ENCODE assay signal across 8 cellular contexts in genomic region chr9:98808411-98808815, GRCh38. TPM values are rescaled to one million over a fixed set of nuclear protein-coding genes. Genes with fewer than 3 reads are reported as not detected.
DNase-seq lines count a peak whose midpoint lies in the region; ATAC-seq and TF ChIP-seq lines count a peak whose summit lies in the region.

No MANE protein-coding gene starts in this region.

- WGBS in H9 (ENCODE audit: extremely low coverage, insufficient read length, low lambda C conversion rate) = no CpG with 5 or more reads among the region's 17 CpGs
- WGBS in prostate gland = 38% methylated on average over 17 of the region's 17 CpGs

- H3K18ac ChIP-seq in H9 (ENCODE audit: insufficient read length, low read depth, low read length) = no peak overlapping the region

- H2AFZ ChIP-seq in H9 (ENCODE audit: low read length) = no peak overlapping the region
- peak overlapping the region; percentile 64 for H2AFZ ChIP-seq in OCI-LY3 (ENCODE audit: low read depth, low read length)

- no peak overlapping the region for H4K91ac ChIP-seq in H9 (ENCODE audit: insufficient read length, low read depth, low read length)

- H3K4me1 ChIP-seq in H9 (ENCODE audit: insufficient read depth, low read length) = no peaks in the 10 kb centered on the region
- peaks cover 30% of the 10 kb centered on the region for H3K4me1 ChIP-seq in OCI-LY3 (ENCODE audit: low read length)
- H3K4me1 ChIP-seq in prostate gland (replicated peaks) = peaks cover 7% of the 10 kb centered on the region

- no peak overlapping the region for H3K27ac Mint-ChIP-seq in H9

- H2BK15ac ChIP-seq in H9 (ENCODE audit: low read depth, low read length) = no peak overlapping the region

- H3K23me2 ChIP-seq in H9 (ENCODE audit: insufficient read length, low read depth, low read length, poor library complexity, severe bottlenecking) = peaks cover 8% of the 10 kb centered on the region

- H3K79me1 ChIP-seq in H9 (ENCODE audit: insufficient read depth, low read depth, low read length, poor library complexity, severe bottlenecking) = no peaks in the 10 kb centered on the region

- H3K4ac ChIP-seq in H9 (ENCODE audit: low read depth, low read length) = no peak overlapping the region

- no peak overlapping the region for H2BK5ac ChIP-seq in H9 (ENCODE audit: insufficient read length, low read length)

- H3K27ac ChIP-seq in H9 (ENCODE audit: insufficient read length, low read depth, low read length) = no peak overlapping the region
- H3K27ac ChIP-seq in OCI-LY3 (ENCODE audit: low read length) = no peak overlapping the region
- H3K27ac ChIP-seq in prostate gland = no peak overlapping the region

- H3K79me2 ChIP-seq in H9 (ENCODE audit: insufficient read depth, low read length) (no peaks in the 10 kb centered on the region), OCI-LY3 (ENCODE audit: low read length) (no peaks in the 10 kb centered on the region)

- H3K9me3 ChIP-seq in H9 (ENCODE audit: control insufficient read depth, low read depth, low read length) (no peaks in the 10 kb centered on the region), OCI-LY3 (ENCODE audit: insufficient read depth, low read length) (no peaks in the 10 kb centered on the region), prostate gland (no peaks in the 10 kb centered on the region)

- no peaks in the 10 kb centered on the region for H4K20me1 ChIP-seq in H9 (ENCODE audit: control insufficient read depth, insufficient read depth, insufficient read length)
- no peaks in the 10 kb centered on the region for H4K20me1 ChIP-seq in OCI-LY3 (ENCODE audit: insufficient read depth, low read length)

- H3K14ac ChIP-seq in H9 (ENCODE audit: insufficient read depth, low read length) = no peak overlapping the region

- TF ChIP-seq CTCF in H9 (conservative IDR thresholded peaks at IDR 0.05) (no peak), OCI-LY3 (IDR thresholded peaks at IDR 0.05; ENCODE audit: low read depth, low read length) (no peak), prostate gland (IDR thresholded peaks at IDR 0.05) (no peak)

- H2BK12ac ChIP-seq in H9 (ENCODE audit: insufficient read length, low read depth, low read length) = no peak overlapping the region

- no peak overlapping the region for H3T11ph ChIP-seq in H9 (ENCODE audit: low read length)

- H3K9me3 Mint-ChIP-seq in H9 = no peaks in the 10 kb centered on the region

- ATAC-seq in esophagus mucosa (peak; percentile 69), GM21390 (IDR thresholded peaks at IDR 0.05; ENCODE audit: unreplicated experiment) (no peak)

- H4K8ac ChIP-seq in H9 (replicated peaks; ENCODE audit: insufficient read length, low read depth, low read length) = no peak overlapping the region

- H3K36me3 ChIP-seq in OCI-LY3 (replicated peaks; ENCODE audit: low read depth, low read length) (no peaks in the 10 kb centered on the region), prostate gland (no peaks in the 10 kb centered on the region)

- no peak overlapping the region for H2BK20ac ChIP-seq in H9 (ENCODE audit: low read depth, low read length, poor library complexity, severe bottlenecking)

- peak overlapping the region; percentile 74 to 87 for H3K4me3 Mint-ChIP-seq in H9

- no peak overlapping the region for H2BK120ac ChIP-seq in H9 (ENCODE audit: low read depth, low read length, poor library complexity, severe bottlenecking)

- H3K27me3 ChIP-seq in H9 (ENCODE audit: insufficient read depth, low read length) (no peaks in the 10 kb centered on the region), OCI-LY3 (ENCODE audit: low read depth, low read length) (peaks cover 23% of the 10 kb centered on the region), prostate gland (replicated peaks; ENCODE audit: insufficient read depth) (no peaks in the 10 kb centered on the region)

- H3K4me2 ChIP-seq in H9 (ENCODE audit: insufficient read depth, insufficient read length, low read length) (peak overlapping the region; percentile 52), OCI-LY3 (ENCODE audit: low read length) (peak overlapping the region; percentile 97)

- H3K9ac ChIP-seq in H9 (ENCODE audit: extremely low read depth, insufficient read length, low read length) = no peak overlapping the region
- peak overlapping the region; percentile 73 for H3K9ac ChIP-seq in OCI-LY3 (ENCODE audit: low read length)

- peaks cover 0 to 12% (median 0%) of the 10 kb centered on the region in 3 experiments; a peak in 2 of 7 replicates for H3K36me3 Mint-ChIP-seq in H9 (ENCODE audit: insufficient read depth in 1 of 3, low read depth in 3 of 3)

- no peak overlapping the region for H4K5ac ChIP-seq in H9 (ENCODE audit: insufficient read length, low read depth, low read length)

- no peak for TF ChIP-seq POLR2A in prostate gland (IDR thresholded peaks at IDR 0.05)

- peaks cover 27% of the 10 kb centered on the region for H3K27me3 Mint-ChIP-seq in H9 (ENCODE audit: low read depth)

- H3K23ac ChIP-seq in H9 (ENCODE audit: insufficient read length, low read depth, low read length) = no peak overlapping the region

- peaks cover 38 to 54% of the 10 kb centered on the region in 2 experiments for H3K4me1 Mint-ChIP-seq in H9

- H3K4me3 ChIP-seq in OCI-LY3 (ENCODE audit: low read length) (peak overlapping the region; percentile 98), prostate gland (peak overlapping the region; percentile 39 to 41)

- intact Hi-C loops in prostate gland (cut with DNase I) = loop anchor here (5.0 kb wide), 1 partner anchor 39 kb away; no protein-coding TSS in a partner anchor

- no peak for DNase-seq in H9
- no peak for DNase-seq in prostate gland (ENCODE audit: low spot score)
- DNase-seq in inferior parietal cortex (ENCODE audit: extremely low spot score) = no peak
- DNase-seq in NCI-H1436 (lab: John Stamatoyannopoulos, UW) = no peak
- DNase-seq in foreskin melanocyte = no peak

- no peak overlapping the region for H2AK5ac ChIP-seq in H9 (ENCODE audit: insufficient read length, low read length)

- no peak overlapping the region for H3K56ac ChIP-seq in H9 (ENCODE audit: insufficient read length, low read depth, low read length)

RNA-seq across cellular contexts. Expression of gene GALNT12, which starts 0.9 kb away (rescaled TPM):
- total RNA-seq in H9 (2021) (18.0 and 18.5 TPM in 2 replicates), esophagus mucosa (16.6 TPM), prostate gland (10 to 100 TPM in 1 of 2 donors, 1 to 10 TPM in 1; 9.0 to 10.2 TPM)

RNA-seq across cellular contexts. Expression of gene ANKS6, which starts 12.1 kb away (rescaled TPM):
- 44.5 and 46.3 TPM in 2 replicates for total RNA-seq in H9 (2021)
- 13.8 TPM for total RNA-seq in esophagus mucosa
- total RNA-seq in prostate gland = 10 to 100 TPM; 11.6 to 18.8 TPM
